In genomic region chr1:220046052-220046930, GRCh38 we compare ENCODE assay signal across 8 cellular contexts. TPM values are rescaled to one million over a fixed set of nuclear protein-coding genes. Genes with fewer than 3 reads are reported as not detected.
DNase-seq lines count a peak whose midpoint lies in the region; ATAC-seq and TF ChIP-seq lines count a peak whose summit lies in the region.

Gene EPRS1, minus strand, starts transcription at chr1:220046505. Its CDS starts 117 bp downstream, at chr1:220046388.

- H3K27me3 ChIP-seq in HUES64 (ENCODE audit: insufficient read depth, low read length): no peaks in the 10 kb centered on the region
- H3K27me3 ChIP-seq in OCI-LY1 (ENCODE audit: insufficient read depth, low read length): no peaks in the 10 kb centered on the region
- H3K27me3 ChIP-seq in mononuclear cell (ENCODE audit: insufficient read depth, low read length): no peaks in the 10 kb centered on the region

- H2AFZ ChIP-seq in OCI-LY1 (ENCODE audit: low read length): no peak within 1 kb of the TSS

- under 1% methylated on average over 68 of the region's 71 CpGs for WGBS in HUES64

- peak; percentile 98 for DNase-seq in D341Med (ENCODE audit: low spot score)
- DNase-seq in activated T-cell treated with anti-CD3 and anti-CD28 coated beads for 1 hour (ENCODE audit: low read depth): peak; percentile 83
- DNase-seq in epidermal melanocyte (ENCODE audit: insufficient read length, low spot score): peak; percentile 96
- DNase-seq in stimulated activated CD8-positive, alpha-beta memory T cell treated with anti-CD3 and anti-CD28 coated beads, Interleukin-4, amount 100 ng/mL, for 24 hours (ENCODE audit: low read depth): peak; percentile 90

- peak within 1 kb of the TSS; percentile 76 for H3K4me2 ChIP-seq in OCI-LY1 (ENCODE audit: low read length)

- H3K4me3 ChIP-seq in HUES64 (ENCODE audit: low read length) (peak within 1 kb of the TSS; percentile 71), OCI-LY1 (ENCODE audit: low read depth, low read length, poor library complexity, severe bottlenecking) (peak within 1 kb of the TSS; percentile 87), mononuclear cell (ENCODE audit: low read length) (peak within 1 kb of the TSS; percentile 92)

- H3K9ac ChIP-seq in HUES64 (ENCODE audit: low read depth, low read length) (peak within 1 kb of the TSS; percentile 82), OCI-LY1 (ENCODE audit: low read length) (peak within 1 kb of the TSS; percentile 84)

- H3F3A ChIP-seq in OCI-LY1 (ENCODE audit: insufficient read depth, low read length): no peaks in the 10 kb centered on the region

- H3K9me3 ChIP-seq in HUES64 (ENCODE audit: insufficient read depth, low read depth, low read length) (no peaks in the 10 kb centered on the region), OCI-LY1 (ENCODE audit: low read length) (no peaks in the 10 kb centered on the region), mononuclear cell (ENCODE audit: low read depth, low read length) (no peaks in the 10 kb centered on the region)

- H3K4me1 ChIP-seq in HUES64 (ENCODE audit: insufficient read depth, low read length): no peaks in the 10 kb centered on the region
- H3K4me1 ChIP-seq in OCI-LY1 (ENCODE audit: insufficient read depth, low read length, severe bottlenecking): peaks cover 25% of the 10 kb centered on the region
- H3K4me1 ChIP-seq in mononuclear cell (ENCODE audit: insufficient read depth, low read length): peaks cover 26% of the 10 kb centered on the region

- H3K9me2 ChIP-seq in OCI-LY1 (ENCODE audit: low read depth, low read length): no peaks in the 10 kb centered on the region

- H3K36me3 ChIP-seq in HUES64 (ENCODE audit: insufficient read depth, low read length) (peaks cover 9% of the 10 kb centered on the region; the same call in 1 of the 2 replicates), OCI-LY1 (ENCODE audit: insufficient read depth, low read length) (peaks cover 7% of the 10 kb centered on the region; the same call in 1 of the 2 replicates)

- no peaks in the 10 kb centered on the region for H4K20me1 ChIP-seq in OCI-LY1 (ENCODE audit: insufficient read depth, low read length)

- peak; percentile 100 for ATAC-seq in GM21423 (IDR thresholded peaks at IDR 0.05; ENCODE audit: unreplicated experiment)

- peak within 1 kb of the TSS; percentile 54 for H3K27ac ChIP-seq in HUES64 (ENCODE audit: low read depth, low read length)
- peak within 1 kb of the TSS; percentile 73 for H3K27ac ChIP-seq in OCI-LY1 (ENCODE audit: low read depth, low read length, poor library complexity, severe bottlenecking)

- TF ChIP-seq CTCF in OCI-LY1 (IDR thresholded peaks at IDR 0.05; ENCODE audit: low read length): peak; percentile 29; the same call in 1 of the 2 replicates

- H3K79me2 ChIP-seq in OCI-LY1 (ENCODE audit: insufficient read depth, low read length): peaks cover 37% of the 10 kb centered on the region

RNA-seq across cellular contexts. Expression of gene EPRS1, which starts in this region (rescaled TPM):
- 89.4 TPM for polyA plus RNA-seq in HUES64 (2013, experiment 1 of 2)
- 92.9 TPM for polyA plus RNA-seq in HUES64 (2013, experiment 2 of 2)
- 55.9 TPM for total RNA-seq in mononuclear cell

Comparison
In these comparisons a context has a peak if more than half of its experiments do, and no peak if none do; other contexts are left out.
1. Peak in every context shown above with its lines: DNase-seq, ATAC-seq, H3K4me3 ChIP-seq and H3K27ac ChIP-seq.